ENCODE assay signal across 7 cellular contexts in the genomic region with DNA sequence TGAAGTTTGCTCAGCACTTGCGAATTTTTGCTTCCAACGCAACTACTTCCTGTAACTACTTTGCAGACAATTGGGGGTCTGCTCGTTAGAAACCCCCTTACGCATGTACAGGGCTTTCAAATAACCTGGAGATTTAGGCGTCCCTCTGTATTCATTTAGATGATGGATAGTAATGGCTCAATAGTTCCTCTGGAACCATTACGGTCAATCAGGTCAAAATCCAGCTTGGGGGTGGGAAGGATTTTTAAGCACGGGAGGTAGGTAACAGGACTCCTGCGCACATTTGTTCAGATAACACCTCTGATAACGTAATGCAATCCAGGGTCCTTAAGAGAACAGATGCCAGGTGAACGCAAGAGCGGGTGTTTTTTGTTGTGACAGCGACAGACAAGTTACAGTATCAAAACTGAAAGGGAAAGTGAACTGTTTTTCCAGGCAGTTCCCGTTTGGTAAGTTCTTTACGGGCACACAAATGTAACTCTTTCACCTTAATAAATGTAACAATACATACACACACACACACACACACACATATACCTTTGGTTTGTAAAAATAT. TPM values are rescaled to one million over a fixed set of nuclear protein-coding genes. Genes with fewer than 3 reads are reported as not detected.
DNase-seq lines count a peak whose midpoint lies in the region; ATAC-seq and TF ChIP-seq lines count a peak whose summit lies in the region.

No MANE protein-coding gene starts in this region.

- no peaks in the 10 kb centered on the region for H3K9me2 ChIP-seq in Loucy (replicated peaks; ENCODE audit: low read depth, low read length)

- no peaks in the 10 kb centered on the region for H3K9me3 ChIP-seq in Loucy (ENCODE audit: insufficient read depth, low read depth, low read length)
- no peaks in the 10 kb centered on the region for H3K9me3 ChIP-seq in thoracic aorta

- ATAC-seq in activated naive CD8-positive, alpha-beta T cell treated with anti-CD3 and anti-CD28 coated beads, Interleukin-2, amount 50 U/mL, for 24 hours = no peak
- ATAC-seq in left colon (peak; percentile 56), thoracic aorta (ENCODE audit: insufficient number of reproducible peaks, low FRiP score, low read depth) (no peak)

- no peaks in the 10 kb centered on the region for H3K79me2 ChIP-seq in Loucy (ENCODE audit: insufficient read depth, low read length)

- peaks cover 8% of the 10 kb centered on the region for H3K27me3 ChIP-seq in Loucy (ENCODE audit: insufficient read depth, low read length, poor library complexity, severe bottlenecking)
- H3K27me3 ChIP-seq in thoracic aorta (replicated peaks; ENCODE audit: insufficient read depth) = no peaks in the 10 kb centered on the region

- intact Hi-C loops in left colon (cut with DNase I, micrococcal nuclease) = loop anchor here (10.0 kb wide), 3 partner anchors 503 to 837 kb away; no protein-coding TSS in a partner anchor

- no peaks in the 10 kb centered on the region for H3F3A ChIP-seq in Loucy (ENCODE audit: low read depth)

- no peaks in the 10 kb centered on the region for H3K4me1 ChIP-seq in Loucy (ENCODE audit: insufficient read depth, low read length, poor library complexity, severe bottlenecking)
- H3K4me1 ChIP-seq in thoracic aorta (ENCODE audit: control insufficient read depth in 1 of 2, low read depth in 2 of 2) = peaks cover 6 to 39% of the 10 kb centered on the region in 2 donors

- H3K36me3 Mint-ChIP-seq in activated naive CD8-positive, alpha-beta T cell treated with anti-CD3 and anti-CD28 coated beads, Interleukin-2, amount 50 U/mL, for 24 hours (ENCODE audit: low read depth) = no peaks in the 10 kb centered on the region

- H3K4me1 Mint-ChIP-seq in activated naive CD8-positive, alpha-beta T cell treated with anti-CD3 and anti-CD28 coated beads, Interleukin-2, amount 50 U/mL, for 24 hours = peaks cover 32% of the 10 kb centered on the region

- no peaks in the 10 kb centered on the region for H4K20me1 ChIP-seq in Loucy (ENCODE audit: insufficient read depth, low read length, poor library complexity, severe bottlenecking)

- H3K27ac Mint-ChIP-seq in activated naive CD8-positive, alpha-beta T cell treated with anti-CD3 and anti-CD28 coated beads, Interleukin-2, amount 50 U/mL, for 24 hours = peak overlapping the region; percentile 61

- H3K27ac ChIP-seq in thoracic aorta = peak overlapping the region; percentile 88 to 89

- peak overlapping the region; percentile 87 for H2AFZ ChIP-seq in Loucy (ENCODE audit: low read length)

- peak overlapping the region; percentile 65 for H3K9ac ChIP-seq in Loucy (ENCODE audit: low read depth, low read length, poor library complexity, severe bottlenecking)

- H3K4me3 ChIP-seq in Loucy (ENCODE audit: low read length, poor library complexity, severe bottlenecking) = peak overlapping the region; percentile 75
- H3K4me3 ChIP-seq in thoracic aorta = peak overlapping the region; percentile 86

- H3K27me3 Mint-ChIP-seq in activated naive CD8-positive, alpha-beta T cell treated with anti-CD3 and anti-CD28 coated beads, Interleukin-2, amount 50 U/mL, for 24 hours = peaks cover 62% of the 10 kb centered on the region

- TF ChIP-seq CTCF in GM10266 (IDR thresholded peaks at IDR 0.05; ENCODE audit: control insufficient read depth, insufficient read depth, low read depth, missing control alignments) (no peak), Loucy (conservative IDR thresholded peaks at IDR 0.05; ENCODE audit: low read length) (no peak), thoracic aorta (IDR thresholded peaks at IDR 0.05) (no peak)

- H3K9me3 Mint-ChIP-seq in activated naive CD8-positive, alpha-beta T cell treated with anti-CD3 and anti-CD28 coated beads, Interleukin-2, amount 50 U/mL, for 24 hours = no peaks in the 10 kb centered on the region

- peak; percentile 32 for DNase-seq in GM10266 (ENCODE audit: extremely low spot score)
- no peak for DNase-seq in activated naive CD8-positive, alpha-beta T cell treated with anti-CD3 and anti-CD28 coated beads, Interleukin-2, amount 50 U/mL, for 24 hours
- no peak for DNase-seq in left colon
- no peak for DNase-seq in thoracic aorta (ENCODE audit: low spot score)
- DNase-seq in NCI-H146 treated with DMSO at 0.1 percent for 48 hours (lab: John Stamatoyannopoulos, UW; ENCODE audit: unreplicated experiment) = no peak
- DNase-seq in mesenteric fat pad (ENCODE audit: low spot score) = no peak

- H3K36me3 ChIP-seq in Loucy (ENCODE audit: insufficient read depth, low read length) = no peaks in the 10 kb centered on the region
- no peaks in the 10 kb centered on the region for H3K36me3 ChIP-seq in thoracic aorta

- peak overlapping the region; percentile 91 for H3K4me3 Mint-ChIP-seq in activated naive CD8-positive, alpha-beta T cell treated with anti-CD3 and anti-CD28 coated beads, Interleukin-2, amount 50 U/mL, for 24 hours

- H3K4me2 ChIP-seq in Loucy (ENCODE audit: low read depth, low read length, poor library complexity, severe bottlenecking) = peak overlapping the region; percentile 83

RNA-seq across cellular contexts. Expression of gene OSR1, which starts 3.7 kb away (rescaled TPM):
- 1 to 10 TPM; 1.3 to 4.1 TPM for total RNA-seq in left colon
- 100 to 1,000 TPM in 1 of 2 donors, 10 to 100 TPM in 1; 90.7 to 180 TPM for total RNA-seq in thoracic aorta
- 41.6 TPM for total RNA-seq in mesenteric fat pad
